13 cellular contexts compared by ENCODE assay signal in genomic region chr21:32844653-32845443, GRCh38.
A peak's percentile ranks its signal among the peaks of the same experiment; 100 is the strongest.
DNase-seq lines count a peak whose midpoint lies in the region; TF ChIP-seq lines count a peak whose summit lies in the region.
"Had no signal": no experiment of that assay in that cellular context is flagged by ENCODE, and none has a peak within 500 bp of the region (broad histone marks: within the 10 kb centered on the region; RNA-seq: fewer than 3 reads in every experiment).

No MANE protein-coding gene starts in this region.

- H3K27me3 ChIP-seq in breast epithelium (no peaks in the 10 kb centered on the region), esophagus muscularis mucosa (peaks cover 0 to 10% (median 0%) of the 10 kb centered on the region in 4 donors), testis (no peaks in the 10 kb centered on the region), Karpas-422 (ENCODE audit: low read length) (no peaks in the 10 kb centered on the region)
- H3K27me3 ChIP-seq: BLaER1 treated with 17β-estradiol and CSF1 and Interleukin-3, amounts not matched to agents 10 nM and 100 nM had no signal

- TF ChIP-seq POLR2A in breast epithelium (IDR thresholded peaks at IDR 0.05) (no peak), esophagus muscularis mucosa (IDR thresholded peaks at IDR 0.05; ENCODE audit: low read depth) (no peak), testis (IDR thresholded peaks at IDR 0.05) (no peak)

- intact Hi-C loops in MCF 10A (cut with micrococcal nuclease), result no loop called here
- intact Hi-C loops in breast epithelium (cut with DNase I; ENCODE audit: low total_unique reads), result no loop called here
- intact Hi-C loops in esophagus muscularis mucosa (cut with DNase I), result no loop called here
- intact Hi-C loops in testis (cut with DNase I; ENCODE audit: low total_unique reads), result no loop called here

- 73% methylated on average over 14 of the region's 14 CpGs for WGBS in esophagus muscularis mucosa
- 80 to 82% methylated on average over 14 of the region's 14 CpGs for WGBS in testis, 2 donors

- H3K9me2 ChIP-seq in Karpas-422 (replicated peaks; ENCODE audit: insufficient read depth, low read length), result no peaks in the 10 kb centered on the region

- no peaks in the 10 kb centered on the region for H3K36me3 Mint-ChIP-seq in MCF 10A (ENCODE audit: insufficient read depth, unreplicated experiment)
- no peaks in the 10 kb centered on the region for H3K36me3 Mint-ChIP-seq in chondrocyte (ENCODE audit: low read depth)

- CTCF ChIA-PET in MCF 10A (lab: Yijun Ruan, JAX), result interaction anchor here (0.6 to 1.3 kb wide), 3 partner anchors 95 to 529 kb away, joined by 3 to 4 read pairs (median 4); no protein-coding TSS in a partner anchor

- DNase-seq in MCF 10A (ENCODE audit: unreplicated experiment) (peak; percentile 82), breast epithelium (ENCODE audit: low spot score in 2 of 2) (no peak), NCI-H748 (lab: John Stamatoyannopoulos, UW; ENCODE audit: unreplicated experiment) (peak; percentile 58), esophagus muscularis mucosa (ENCODE audit: extremely low spot score) (peak; percentile 72), testis (peak; percentile 18), putamen (ENCODE audit: low spot score) (no peak), Karpas-422 (no peak), chondrocyte (ENCODE audit: low spot score) (no peak)
- DNase-seq: activated CD4-positive, CD25-positive, alpha-beta regulatory T cell; amygdala; NCI-H345 had no signal

- H3K4me2 ChIP-seq in Karpas-422 (ENCODE audit: low read depth, low read length, poor library complexity, severe bottlenecking), result no peak overlapping the region

- no TSS peak for BruUV-seq in MCF 10A (replicated peaks; lab: Mats Ljungman, UMichigan)

- H3K79me2 ChIP-seq in Karpas-422 (ENCODE audit: low read length), result no peaks in the 10 kb centered on the region

- H3K4me1 Mint-ChIP-seq in MCF 10A (ENCODE audit: insufficient read depth, unreplicated experiment) (peaks cover 6% of the 10 kb centered on the region), chondrocyte (ENCODE audit: low read depth) (no peaks in the 10 kb centered on the region)

- TF ChIP-seq CTCF in MCF 10A (IDR thresholded peaks at IDR 0.05; ENCODE audit: unreplicated experiment) (no peak), breast epithelium (IDR thresholded peaks at IDR 0.05) (no peak), esophagus muscularis mucosa (IDR thresholded peaks at IDR 0.05) (no peak), testis (IDR thresholded peaks at IDR 0.05) (no peak), chondrocyte (IDR thresholded peaks at IDR 0.05) (no peak)

- H3K4me3 Mint-ChIP-seq in MCF 10A (ENCODE audit: unreplicated experiment), result no peak overlapping the region
- no peak overlapping the region for H3K4me3 Mint-ChIP-seq in chondrocyte (ENCODE audit: unreplicated experiment)

- peaks cover 29% of the 10 kb centered on the region for H3K27me3 Mint-ChIP-seq in MCF 10A (ENCODE audit: insufficient read depth, unreplicated experiment)
- peaks cover 23% of the 10 kb centered on the region for H3K27me3 Mint-ChIP-seq in chondrocyte (ENCODE audit: low read depth)

- H3K36me3 ChIP-seq in breast epithelium (no peaks in the 10 kb centered on the region), esophagus muscularis mucosa (no peaks in the 10 kb centered on the region), testis (ENCODE audit: low read depth, missing control alignments) (no peaks in the 10 kb centered on the region), Karpas-422 (ENCODE audit: insufficient read depth, low read length) (no peaks in the 10 kb centered on the region)
- H3K36me3 ChIP-seq: BLaER1 treated with 17β-estradiol and CSF1 and Interleukin-3, amounts not matched to agents 10 nM and 100 nM; neutrophil had no signal

- H3K9me3 ChIP-seq in breast epithelium (no peaks in the 10 kb centered on the region), esophagus muscularis mucosa (no peaks in the 10 kb centered on the region), testis (no peaks in the 10 kb centered on the region), Karpas-422 (ENCODE audit: low read length) (no peaks in the 10 kb centered on the region)
- H3K9me3 ChIP-seq: BLaER1 treated with 17β-estradiol and CSF1 and Interleukin-3, amounts not matched to agents 10 nM and 100 nM; neutrophil had no signal

- H2AFZ ChIP-seq in Karpas-422 (ENCODE audit: low read length), result no peak overlapping the region

- no peaks in the 10 kb centered on the region for H3K9me3 Mint-ChIP-seq in MCF 10A (ENCODE audit: unreplicated experiment)
- H3K9me3 Mint-ChIP-seq in chondrocyte (ENCODE audit: low read depth), result no peaks in the 10 kb centered on the region

- no peak for TF ChIP-seq EP300 in esophagus muscularis mucosa (IDR thresholded peaks at IDR 0.05)

- no peaks in the 10 kb centered on the region for H4K20me1 ChIP-seq in Karpas-422 (ENCODE audit: insufficient read depth, low read depth, low read length)
- H4K20me1 ChIP-seq: BLaER1 treated with 17β-estradiol and CSF1 and Interleukin-3, amounts not matched to agents 10 nM and 100 nM had no signal

- no peak overlapping the region for H3K9ac ChIP-seq in Karpas-422 (ENCODE audit: low read length)
- H3K9ac ChIP-seq: BLaER1 treated with 17β-estradiol and CSF1 and Interleukin-3, amounts not matched to agents 10 nM and 100 nM had no signal

- H3K4me1 ChIP-seq in breast epithelium (no peaks in the 10 kb centered on the region), esophagus muscularis mucosa (peaks cover 0 to 4% (median 0%) of the 10 kb centered on the region in 4 donors), testis (no peaks in the 10 kb centered on the region), Karpas-422 (ENCODE audit: low read length) (no peaks in the 10 kb centered on the region)

- no peak overlapping the region for H3K27ac ChIP-seq in breast epithelium
- H3K27ac ChIP-seq in esophagus muscularis mucosa (replicated peaks in 1 of 4), result no peak overlapping the region
- H3K27ac ChIP-seq in testis, result no peak overlapping the region
- no peak overlapping the region for H3K27ac ChIP-seq in Karpas-422 (ENCODE audit: low read length)
- H3K27ac ChIP-seq: BLaER1 treated with 17β-estradiol and CSF1 and Interleukin-3, amounts not matched to agents 10 nM and 100 nM; neutrophil had no signal

- H3K4me3 ChIP-seq in breast epithelium (no peak overlapping the region), esophagus muscularis mucosa (no peak overlapping the region), testis (no peak overlapping the region), Karpas-422 (ENCODE audit: low read length) (no peak overlapping the region)
- H3K4me3 ChIP-seq: BLaER1 treated with 17β-estradiol and CSF1 and Interleukin-3, amounts not matched to agents 10 nM and 100 nM had no signal

- no peak overlapping the region for H3K27ac Mint-ChIP-seq in MCF 10A (ENCODE audit: low read depth, unreplicated experiment)
- no peak overlapping the region for H3K27ac Mint-ChIP-seq in chondrocyte (ENCODE audit: unreplicated experiment)

- POLR2A ChIA-PET in MCF 10A (lab: Yijun Ruan, JAX), result interaction anchor here (0.7 to 1.4 kb wide), 2 partner anchors 11 to 19 kb away, joined by 3 to 5 read pairs; no protein-coding TSS in a partner anchor

Comparison
In these comparisons a context has a peak if more than half of its experiments do, and no peak if none do; other contexts are left out.
1. DNase-seq: peak in MCF 10A (single experiment), NCI-H748 (single experiment), esophagus muscularis mucosa (single experiment) and testis (single experiment); none in breast epithelium (0 of 2), putamen (single experiment), Karpas-422 (single experiment) and chondrocyte (single experiment).